In genomic region chr17:31487648-31488263, GRCh38 we compare ENCODE assay signal across 8 cellular contexts.
DNase-seq lines count a peak whose midpoint lies in the region; ATAC-seq lines count a peak whose summit lies in the region.

No MANE protein-coding gene starts in this region.

- H3K9me3 ChIP-seq in CD4-positive, CD25-positive, alpha-beta regulatory T cell (ENCODE audit: control insufficient read depth in 2 of 2, low read length in 2 of 2): no peaks in the 10 kb centered on the region
- no peaks in the 10 kb centered on the region for H3K9me3 ChIP-seq in mucosa of stomach (ENCODE audit: control insufficient read depth, low read length)

- H3K27ac Mint-ChIP-seq in CD4-positive, CD25-positive, alpha-beta regulatory T cell: peak overlapping the region; percentile 94 to 96 (median 95)

- no peaks in the 10 kb centered on the region for H3K9me3 Mint-ChIP-seq in CD4-positive, CD25-positive, alpha-beta regulatory T cell

- no peaks in the 10 kb centered on the region for H3K27me3 ChIP-seq in CD4-positive, CD25-positive, alpha-beta regulatory T cell (ENCODE audit: control insufficient read depth, insufficient read depth, low read length)
- H3K27me3 ChIP-seq in mucosa of stomach (ENCODE audit: control insufficient read depth, insufficient read depth, low read length): no peaks in the 10 kb centered on the region

- peak; percentile 93 to 96 (median 94) for DNase-seq in CD4-positive, CD25-positive, alpha-beta regulatory T cell
- DNase-seq in HPDE6-E6E7 (ENCODE audit: extremely low spot score): peak; percentile 96
- peak; percentile 85 for DNase-seq in NK-92 (lab: John Stamatoyannopoulos, UW; ENCODE audit: unreplicated experiment)
- DNase-seq in activated CD8-positive, alpha-beta memory T cell treated with anti-CD3 and anti-CD28 coated beads, Interleukin-2, amount 50 U/mL, for 48 hours: peak; percentile 93
- DNase-seq in epidermal melanocyte (ENCODE audit: insufficient read length, low spot score): peak; percentile 71
- DNase-seq in stimulated activated CD8-positive, alpha-beta memory T cell treated with anti-CD3 and anti-CD28 coated beads, Interleukin-4, amount 100 ng/mL, for 4 hours (ENCODE audit: low read depth in 2 of 2, low spot score in 1 of 2): peak; percentile 93 to 94

- peaks cover 0 to 52% (median 38%) of the 10 kb centered on the region in 4 donors for H3K4me1 Mint-ChIP-seq in CD4-positive, CD25-positive, alpha-beta regulatory T cell

- H3K4me3 Mint-ChIP-seq in CD4-positive, CD25-positive, alpha-beta regulatory T cell: peak overlapping the region; percentile 88 to 94 (median 92)

- peak overlapping the region; percentile 55 for H3K4me3 ChIP-seq in CD4-positive, CD25-positive, alpha-beta regulatory T cell (ENCODE audit: low read depth, low read length)
- H3K4me3 ChIP-seq in mucosa of stomach (ENCODE audit: low read length): peak overlapping the region; percentile 17

- H3K36me3 Mint-ChIP-seq in CD4-positive, CD25-positive, alpha-beta regulatory T cell: no peaks in the 10 kb centered on the region

- peak overlapping the region; percentile 90 for H3K27ac ChIP-seq in CD4-positive, CD25-positive, alpha-beta regulatory T cell (ENCODE audit: insufficient read depth, low read length, poor library complexity, severe bottlenecking)

- no peaks in the 10 kb centered on the region for H3K36me3 ChIP-seq in CD4-positive, CD25-positive, alpha-beta regulatory T cell (ENCODE audit: control insufficient read depth, insufficient read depth, low read length)
- no peaks in the 10 kb centered on the region for H3K36me3 ChIP-seq in mucosa of stomach (ENCODE audit: control insufficient read depth, insufficient read depth, low read length)

- peak; percentile 90 to 93 for ATAC-seq in CD4-positive, CD25-positive, alpha-beta regulatory T cell (ENCODE audit: low read depth in 2 of 2)
- ATAC-seq in GM19467 (IDR thresholded peaks at IDR 0.05; ENCODE audit: unreplicated experiment): peak; percentile 62

- peaks cover 51% of the 10 kb centered on the region for H3K4me1 ChIP-seq in CD4-positive, CD25-positive, alpha-beta regulatory T cell (ENCODE audit: control insufficient read depth, insufficient read depth, low read length, poor library complexity, severe bottlenecking)
- H3K4me1 ChIP-seq in mucosa of stomach (ENCODE audit: control insufficient read depth, insufficient read depth, low read length): peaks cover 47% of the 10 kb centered on the region

- H3K27me3 Mint-ChIP-seq in CD4-positive, CD25-positive, alpha-beta regulatory T cell: no peaks in the 10 kb centered on the region

- H3K9ac ChIP-seq in mucosa of stomach (ENCODE audit: low read length): peak overlapping the region; percentile 93

Comparison
In these comparisons a context has a peak if more than half of its experiments do, and no peak if none do; other contexts are left out.
1. Peak in every context shown above with its lines: DNase-seq, ATAC-seq, H3K4me3 ChIP-seq and H3K27ac ChIP-seq.